8 cellular contexts compared by ENCODE assay signal in genomic region chr4:77862478-77863216, GRCh38. TPM values are rescaled to one million over a fixed set of nuclear protein-coding genes. Genes with fewer than 3 reads are reported as not detected.
DNase-seq lines count a peak whose midpoint lies in the region; ATAC-seq and TF ChIP-seq lines count a peak whose summit lies in the region.

Gene MRPL1, plus strand, starts transcription at chr4:77862830. Its CDS starts 19 bp downstream, at chr4:77862849.

- H3K4me1 ChIP-seq in RWPE2 (ENCODE audit: insufficient read depth, poor library complexity, severe bottlenecking) = peaks cover 13% of the 10 kb centered on the region

- peak within 1 kb of the TSS; percentile 74 for H3K27ac ChIP-seq in RWPE2 (ENCODE audit: poor library complexity, severe bottlenecking)

- H3K9me3 Mint-ChIP-seq in activated T-helper 2 cell treated with anti-CD3 and anti-CD28 coated beads, Interferon-gamma antibody, Interleukin-2, Interleukin-4, amounts not matched to agents 10 μg/mL and 5 μg/mL and 100 μg/mL, durations not matched to agents 14 hours and 24 hours and 36 hours = no peaks in the 10 kb centered on the region
- H3K9me3 Mint-ChIP-seq in natural killer cell = no peaks in the 10 kb centered on the region

- H3K4me1 Mint-ChIP-seq in activated T-helper 2 cell treated with anti-CD3 and anti-CD28 coated beads, Interferon-gamma antibody, Interleukin-2, Interleukin-4, amounts not matched to agents 10 μg/mL and 5 μg/mL and 100 μg/mL, durations not matched to agents 14 hours and 24 hours and 36 hours (ENCODE audit: low read depth) = peaks cover 41% of the 10 kb centered on the region
- H3K4me1 Mint-ChIP-seq in natural killer cell = peaks cover 53 to 64% of the 10 kb centered on the region in 2 donors

- TF ChIP-seq CTCF in RWPE2 (IDR thresholded peaks at IDR 0.05; ENCODE audit: poor library complexity, severe bottlenecking) (peak; percentile 6), fibroblast of mammary gland (conservative IDR thresholded peaks at IDR 0.05; ENCODE audit: control insufficient read depth, insufficient read depth, low read depth, low read length) (no peak), natural killer cell (IDR thresholded peaks at IDR 0.05) (no peak)

- H3K36me3 Mint-ChIP-seq in activated T-helper 2 cell treated with anti-CD3 and anti-CD28 coated beads, Interferon-gamma antibody, Interleukin-2, Interleukin-4, amounts not matched to agents 10 μg/mL and 5 μg/mL and 100 μg/mL, durations not matched to agents 14 hours and 24 hours and 36 hours (ENCODE audit: low read depth) = peaks cover 29% of the 10 kb centered on the region
- peaks cover 11% of the 10 kb centered on the region for H3K36me3 Mint-ChIP-seq in natural killer cell

- DNase-seq in EH (ENCODE audit: low read depth) (peak; percentile 95), H4 (ENCODE audit: low spot score) (peak; percentile 90), LoVo (ENCODE audit: low spot score) (peak; percentile 95), RWPE2 (ENCODE audit: low spot score) (peak; percentile 90), fibroblast of mammary gland (ENCODE audit: low read depth) (peak; percentile 96), natural killer cell (peak; percentile 80)
- peak; percentile 86 for DNase-seq in activated T-helper 2 cell treated with anti-CD3 and anti-CD28 coated beads, Interferon-gamma antibody, Interleukin-2, Interleukin-4, amounts not matched to agents 10 μg/mL and 5 μg/mL and 100 μg/mL, durations not matched to agents 14 hours and 24 hours and 36 hours (ENCODE audit: low spot score)
- DNase-seq in stimulated activated naive CD4-positive, alpha-beta T cell treated with Interleukin-2 at 50 U/mL for 16 hours (lab: John Stamatoyannopoulos, UW) = peak; percentile 85

- intact Hi-C loops in activated T-helper 2 cell treated with anti-CD3 and anti-CD28 coated beads, Interferon-gamma antibody, Interleukin-2, Interleukin-4, amounts not matched to agents 10 μg/mL and 5 μg/mL and 100 μg/mL, durations not matched to agents 14 hours and 24 hours and 36 hours (cut with micrococcal nuclease) = loop anchor here (1.0 to 10.0 kb wide), 8 partner anchors 8 to 915 kb away; partner anchors contain the start of gene BMP2K
- intact Hi-C loops in natural killer cell (cut with micrococcal nuclease) = loop anchor here (1.0 to 5.0 kb wide), 2 partner anchors 42 to 125 kb away; no protein-coding TSS in a partner anchor

- H3K27me3 Mint-ChIP-seq in activated T-helper 2 cell treated with anti-CD3 and anti-CD28 coated beads, Interferon-gamma antibody, Interleukin-2, Interleukin-4, amounts not matched to agents 10 μg/mL and 5 μg/mL and 100 μg/mL, durations not matched to agents 14 hours and 24 hours and 36 hours (ENCODE audit: low read depth) = no peaks in the 10 kb centered on the region
- no peaks in the 10 kb centered on the region for H3K27me3 Mint-ChIP-seq in natural killer cell (ENCODE audit: low read depth in 2 of 2)

- H3K36me3 ChIP-seq in RWPE2 (ENCODE audit: low read depth) = peaks cover 8% of the 10 kb centered on the region; the same call in 1 of the 2 replicates

- no peaks in the 10 kb centered on the region for H3K9me3 ChIP-seq in RWPE2 (ENCODE audit: severe bottlenecking)

- ATAC-seq in RWPE2 (ENCODE audit: low read depth) = peak; percentile 95
- ATAC-seq in natural killer cell = peak; percentile 66 to 89 (median 76)

- peak within 1 kb of the TSS; percentile 99 for H3K27ac Mint-ChIP-seq in activated T-helper 2 cell treated with anti-CD3 and anti-CD28 coated beads, Interferon-gamma antibody, Interleukin-2, Interleukin-4, amounts not matched to agents 10 μg/mL and 5 μg/mL and 100 μg/mL, durations not matched to agents 14 hours and 24 hours and 36 hours
- H3K27ac Mint-ChIP-seq in natural killer cell = peak within 1 kb of the TSS; percentile 96 to 100

- H3K4me3 ChIP-seq in RWPE2 (ENCODE audit: severe bottlenecking) (peak within 1 kb of the TSS; percentile 90), fibroblast of mammary gland (ENCODE audit: control insufficient read depth, low read depth, low read length) (peak within 1 kb of the TSS; percentile 99)

- no peaks in the 10 kb centered on the region for H3K27me3 ChIP-seq in RWPE2 (ENCODE audit: insufficient read depth, poor library complexity, severe bottlenecking)

- H3K4me3 Mint-ChIP-seq in activated T-helper 2 cell treated with anti-CD3 and anti-CD28 coated beads, Interferon-gamma antibody, Interleukin-2, Interleukin-4, amounts not matched to agents 10 μg/mL and 5 μg/mL and 100 μg/mL, durations not matched to agents 14 hours and 24 hours and 36 hours (ENCODE audit: low read depth) = peak within 1 kb of the TSS; percentile 93
- peak within 1 kb of the TSS; percentile 94 for H3K4me3 Mint-ChIP-seq in natural killer cell

RNA-seq across cellular contexts. Expression of gene MRPL1, which starts in this region (rescaled TPM):
- 33.2 and 38.5 TPM in 2 replicates for total RNA-seq in H4 (2014; rRNA removed; shearing (Covaris generic))
- 50.6 and 60.3 TPM in 2 replicates for total RNA-seq in activated T-helper 2 cell treated with anti-CD3 and anti-CD28 coated beads, Interferon-gamma antibody, Interleukin-2, Interleukin-4, amounts not matched to agents 10 μg/mL and 5 μg/mL and 100 μg/mL, durations not matched to agents 14 hours and 24 hours and 36 hours
- 10 to 100 TPM; 17.9 to 22.9 (median 22.9) TPM for total RNA-seq in natural killer cell

Comparison
In these comparisons a context has a peak if more than half of its experiments do, and no peak if none do; other contexts are left out.
1. Peak in every context shown above with its lines: DNase-seq, ATAC-seq, H3K4me3 ChIP-seq and H3K27ac ChIP-seq.